Comparison of ENCODE assay signal across 23 cellular contexts in the genomic region with DNA sequence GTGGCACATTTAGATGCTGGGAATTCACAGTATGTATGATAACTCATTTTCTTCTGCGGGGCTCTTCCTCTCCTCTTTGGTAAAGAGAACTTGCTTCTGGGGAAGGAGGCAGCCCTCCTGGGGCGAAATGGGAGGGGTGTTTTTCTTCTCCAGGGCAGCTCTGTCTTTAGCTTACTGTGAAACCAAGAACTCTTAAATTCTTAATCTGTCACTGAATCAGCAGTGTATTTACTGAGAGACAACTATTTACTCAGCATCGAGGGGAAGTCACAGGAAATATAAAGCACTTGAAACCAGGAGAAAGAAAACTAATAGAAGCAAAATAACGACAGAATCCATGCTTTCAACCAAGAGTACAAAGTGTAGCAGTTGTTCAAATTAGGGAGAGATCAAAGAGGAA.
"Had no signal": no experiment of that assay in that cellular context is flagged by ENCODE, and none has a peak within 500 bp of the region (broad histone marks: within the 10 kb centered on the region; RNA-seq: fewer than 3 reads in every experiment).

No MANE protein-coding gene starts in this region.

- H3K36me3 ChIP-seq: brain microvascular endothelial cell had no signal

- ATAC-seq: activated CD8-positive, alpha-beta T cell treated with anti-CD3 and anti-CD28 coated beads for 36 hours; activated T-cell treated with anti-CD3 and anti-CD28 coated beads, Interleukin-2, amount 50 U/mL, for 4 hours; activated T-helper 17 cell treated with anti-CD3 and anti-CD28 coated beads, Interleukin-2, amount 50 U/mL, for 72 hours; esophagus mucosa; WTC11 had no signal

- H3K4me3 ChIP-seq: coronary artery, dorsolateral prefrontal cortex had no signal

- DNase-seq: activated CD4-positive, alpha-beta T cell treated with anti-CD3 and anti-CD28 coated beads for 1 hour; activated CD4-positive, alpha-beta T cell treated with anti-CD3 and anti-CD28 coated beads for 48 hours; activated CD4-positive, alpha-beta T cell treated with anti-CD3 and anti-CD28 coated beads, Interleukin-2, amount 50 U/mL, for 1 hour; activated CD4-positive, alpha-beta T cell treated with anti-CD3 and anti-CD28 coated beads, Interleukin-2, amount 50 U/mL, for 48 hours; activated CD8-positive, alpha-beta memory T cell treated with anti-CD3 and anti-CD28 coated beads for 24 hours; activated CD8-positive, alpha-beta T cell treated with anti-CD3 and anti-CD28 coated beads for 36 hours; activated effector memory CD4-positive, alpha-beta T cell treated with Interleukin-2 at 50 U/mL for 16 hours; activated gamma-delta T cell treated with Interleukin-2 at 50 U/mL for 16 hours; activated naive CD4-positive, alpha-beta T cell treated with anti-CD3 and anti-CD28 coated beads, Interleukin-2, amount 50 U/mL, for 16 hours; activated naive CD4-positive, alpha-beta T cell treated with Interleukin-2 at 50 U/mL for 16 hours; activated T-cell treated with anti-CD3 and anti-CD28 coated beads, Interleukin-2, amount 50 U/mL, for 4 hours; amniotic stem cell; anterior cingulate cortex; brain microvascular endothelial cell; dorsolateral prefrontal cortex; effector memory CD4-positive, alpha-beta T cell; endodermal cell; foreskin fibroblast; T-helper 2 cell had no signal

- H3K27ac ChIP-seq: brain microvascular endothelial cell, coronary artery had no signal
